21 cellular contexts compared by ENCODE assay signal in genomic region chr17:37118738-37119137, GRCh38.
DNase-seq lines count a peak whose midpoint lies in the region; ATAC-seq and TF ChIP-seq lines count a peak whose summit lies in the region.
"Had no signal": no experiment of that assay in that cellular context is flagged by ENCODE, and none has a peak within 500 bp of the region (broad histone marks: within the 10 kb centered on the region; RNA-seq: fewer than 3 reads in every experiment).

No MANE protein-coding gene starts in this region.

- no peaks in the 10 kb centered on the region for H3K9me3 ChIP-seq in neutrophil
- H3K9me3 ChIP-seq: BE2C, HAP-1, SK-N-SH had no signal

- peaks cover 4 to 16% of the 10 kb centered on the region in 2 experiments for H3K4me1 ChIP-seq in neutrophil (ENCODE audit: control insufficient read depth in 1 of 2, insufficient read depth in 1 of 2, low read depth in 1 of 2, low read length in 1 of 2)

- ATAC-seq in GM18520 (IDR thresholded peaks at IDR 0.05; ENCODE audit: unreplicated experiment) (no peak), GM21825 (IDR thresholded peaks at IDR 0.05; ENCODE audit: unreplicated experiment) (no peak)

- no peak overlapping the region for H3K4me3 ChIP-seq in neutrophil (ENCODE audit: low read depth in 1 of 2, low read length in 1 of 2)
- H3K4me3 ChIP-seq: HAP-1 had no signal

- no peaks in the 10 kb centered on the region for H3K27me3 ChIP-seq in neutrophil
- H3K27me3 ChIP-seq: BE2C had no signal

- TF ChIP-seq CTCF in neutrophil (IDR thresholded peaks at IDR 0.05): no peak

- H3K36me3 ChIP-seq in neutrophil: no peaks in the 10 kb centered on the region

- DNase-seq in NCI-H2171 treated with DMSO at 0.1 percent for 48 hours (lab: John Stamatoyannopoulos, UW): peak; percentile 22
- no peak for DNase-seq in NCI-H2171 (lab: John Stamatoyannopoulos, UW)
- DNase-seq in NCI-H69 (lab: John Stamatoyannopoulos, UW): peak; percentile 36
- peak; percentile 21 for DNase-seq in dermis blood vessel endothelial cell
- DNase-seq in stimulated activated naive CD4-positive, alpha-beta T cell treated with Interleukin-2 at 50 U/mL for 16 hours (lab: John Stamatoyannopoulos, UW): no peak
- DNase-seq: 8988T, ACHN, BE2C, DMS153, DND-41, Kasumi-1, NCI-H1092 treated with DMSO at 0.1 percent for 48 hours, NCI-H2029, NCI-H2227 treated with DMSO at 0.1 percent for 48 hours, SIG-M5, SK-N-SH, SW 1271 had no signal

- H3K27ac ChIP-seq in neutrophil: peak overlapping the region; percentile 17

Comparison
In these comparisons a context has a peak if more than half of its experiments do, and no peak if none do; other contexts are left out.
1. DNase-seq: peak in NCI-H2171 treated with DMSO at 0.1 percent for 48 hours (single experiment), NCI-H69 (single experiment) and dermis blood vessel endothelial cell (single experiment); none in NCI-H2171 (single experiment) and stimulated activated naive CD4-positive, alpha-beta T cell treated with Interleukin-2 at 50 U/mL for 16 hours (single experiment).